20 cellular contexts compared by ENCODE assay signal in the genomic region with DNA sequence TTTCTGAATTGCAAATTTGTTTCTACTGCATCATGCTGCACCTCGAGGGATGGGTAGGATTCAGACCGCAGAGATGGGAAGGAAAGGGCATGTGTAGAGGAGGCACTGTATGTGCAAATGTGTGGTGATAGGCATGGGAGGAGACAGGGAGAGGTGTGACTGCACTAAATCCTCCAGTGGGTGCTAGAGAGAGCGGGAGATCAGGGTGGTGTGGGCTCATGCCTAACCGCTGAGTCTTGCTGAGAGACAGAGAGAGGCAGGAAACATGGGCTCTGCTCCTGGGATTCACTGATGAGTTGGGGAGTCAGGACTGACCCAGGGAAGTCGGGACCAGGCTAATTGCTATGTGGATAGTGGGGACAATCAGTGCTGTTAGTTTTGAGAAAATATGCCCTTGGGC.
A peak's percentile ranks its signal among the peaks of the same experiment; 100 is the strongest.
DNase-seq lines count a peak whose midpoint lies in the region; ATAC-seq, FAIRE-seq and TF ChIP-seq lines count a peak whose summit lies in the region.
"Had no signal": no experiment of that assay in that cellular context is flagged by ENCODE, and none has a peak within 500 bp of the region (broad histone marks: within the 10 kb centered on the region; RNA-seq: fewer than 3 reads in every experiment).

No MANE protein-coding gene starts in this region.

- no peak for TF ChIP-seq POLR2A in K562 (conservative IDR thresholded peaks at IDR 0.05)

- no peak for TF ChIP-seq EP300 in K562 (IDR thresholded peaks at IDR 0.05; ENCODE audit: low read length)

- no peaks in the 10 kb centered on the region for H3K9me3 ChIP-seq in K562 (replicated peaks; ENCODE audit: control insufficient read depth, insufficient read depth, low read depth, low read length)
- H3K9me3 ChIP-seq: BLaER1 had no signal

- no peak for FAIRE-seq in K562 (lab: Jason Lieb, UNC)
- FAIRE-seq: GM12891 had no signal

- no peaks in the 10 kb centered on the region for H3K36me3 Mint-ChIP-seq in activated naive CD8-positive, alpha-beta T cell treated with anti-CD3 and anti-CD28 coated beads for 36 hours

- no peaks in the 10 kb centered on the region for H3K4me1 ChIP-seq in K562 (replicated peaks in 1 of 2; ENCODE audit: control insufficient read depth in 2 of 2, insufficient read depth in 2 of 2, low read length in 2 of 2)

- peaks cover 5% of the 10 kb centered on the region for H3K27me3 Mint-ChIP-seq in activated naive CD8-positive, alpha-beta T cell treated with anti-CD3 and anti-CD28 coated beads for 36 hours

- H3K27ac Mint-ChIP-seq in activated naive CD8-positive, alpha-beta T cell treated with anti-CD3 and anti-CD28 coated beads for 36 hours = no peak overlapping the region
- H3K27ac Mint-ChIP-seq: CD4-positive, alpha-beta T cell had no signal

- H3K27ac ChIP-seq in K562 (ENCODE audit: extremely low read depth, low read depth, low read length) = no peak overlapping the region
- H3K27ac ChIP-seq: BLaER1 had no signal

- H3K4me3 Mint-ChIP-seq in activated naive CD8-positive, alpha-beta T cell treated with anti-CD3 and anti-CD28 coated beads for 36 hours = no peak overlapping the region
- H3K4me3 Mint-ChIP-seq: CD4-positive, alpha-beta T cell had no signal

- peaks cover 11 to 24% of the 10 kb centered on the region in 2 experiments; a peak in 4 of 5 replicates for H3K27me3 ChIP-seq in K562 (ENCODE audit: control insufficient read depth in 2 of 2, insufficient read depth in 2 of 2, low read length in 2 of 2)
- H3K27me3 ChIP-seq: BLaER1 had no signal

- H3K9me1 ChIP-seq in K562 (ENCODE audit: control insufficient read depth, insufficient read depth, low read length) = no peaks in the 10 kb centered on the region

- WGBS in K562 (ENCODE audit: insufficient coverage, low coverage, missing lambda C conversion rate) = 1% methylated on average over 5 of the region's 5 CpGs

- H3K4me2 ChIP-seq in K562 (ENCODE audit: insufficient read depth, low read length) = no peak overlapping the region
- H3K4me2 ChIP-seq: BLaER1 had no signal

- H3K79me2 ChIP-seq in K562 (ENCODE audit: control insufficient read depth, insufficient read depth, low read length) = no peaks in the 10 kb centered on the region

- no peak overlapping the region for H3K9ac ChIP-seq in K562 (ENCODE audit: insufficient read depth in 1 of 2, low read depth in 2 of 2, low read length in 2 of 2)
- H3K9ac ChIP-seq: BLaER1 had no signal

- POLR2A ChIA-PET in K562 (lab: Yijun Ruan, JAX) = interaction anchor here (1.0 kb wide), 1 partner anchor 27 kb away, joined by 3 read pairs; no protein-coding TSS in a partner anchor

- H2AFZ ChIP-seq in K562 (ENCODE audit: low read depth, low read length) = no peak overlapping the region

- no peak overlapping the region for H3K4me3 ChIP-seq in K562
- H3K4me3 ChIP-seq: BLaER1 had no signal

- H4K20me1 ChIP-seq in K562 (replicated peaks; ENCODE audit: control insufficient read depth, insufficient read depth, low read length) = peaks cover 3% of the 10 kb centered on the region; the same call in 1 of the 2 replicates
- H4K20me1 ChIP-seq: BLaER1 had no signal

- TF ChIP-seq RAD21 in K562 (CRISPR knock-in tag; conservative IDR thresholded peaks at IDR 0.05 in 1 of 2, IDR thresholded peaks at IDR 0.05 in 1 of 2) = no peak

- ATAC-seq in K562 = peak; percentile 78

- H3K9me3 Mint-ChIP-seq in activated naive CD8-positive, alpha-beta T cell treated with anti-CD3 and anti-CD28 coated beads for 36 hours = no peaks in the 10 kb centered on the region
- H3K9me3 Mint-ChIP-seq: CD4-positive, alpha-beta T cell had no signal

- intact Hi-C loops in K562 (cut with micrococcal nuclease) = no loop called here

- BruUV-seq in K562 (replicated peaks; lab: Mats Ljungman, UMichigan) = no TSS peak

- CTCF ChIA-PET in K562 (lab: Yijun Ruan, JAX; ENCODE audit: low intra/inter-chr PET ratio) = no interaction called here

- H3K4me1 Mint-ChIP-seq in activated naive CD8-positive, alpha-beta T cell treated with anti-CD3 and anti-CD28 coated beads for 36 hours = no peaks in the 10 kb centered on the region

- DNase-seq in HT1080 (ENCODE audit: low read depth) = peak; percentile 10
- DNase-seq in K562 (ENCODE audit: extremely low read depth in 1 of 4, low spot score in 3 of 4) = no peak
- peak; percentile 39 for DNase-seq in islet precursor cell
- no peak for DNase-seq in central memory CD4-positive, alpha-beta T cell
- DNase-seq in activated naive CD8-positive, alpha-beta T cell treated with anti-CD3 and anti-CD28 coated beads for 36 hours = no peak
- DNase-seq in 8988T = no peak
- no peak for DNase-seq in MV-4-11 (lab: John Stamatoyannopoulos, UW)
- DNase-seq: CD4-positive, alpha-beta T cell; COR-L47; DMS 273 treated with DMSO at 0.1 percent for 48 hours; DMS79 treated with DMSO at 0.1 percent for 48 hours; KG1; NCI-H1105; NCI-H146; NCI-H2227 treated with DMSO at 0.1 percent for 48 hours; NCI-H510A treated with DMSO at 0.1 percent for 48 hours; NCI-H774; NK-92 treated with Interleukin-12 subunit alpha and Interleukin-12 subunit beta, amount 100 ng/mL, for 24 hours had no signal

- 0 out of 6 replicates have a peak, but pooled peaks of 1 of the 3 experiments have one; percentile 18 for TF ChIP-seq CTCF in K562 (IDR thresholded peaks at IDR 0.05 in 2 of 3, conservative IDR thresholded peaks at IDR 0.05 in 1 of 3; ENCODE audit: insufficient read depth in 2 of 3, low read depth in 1 of 3, low read length in 3 of 3)

- H3K36me3 ChIP-seq in K562 (ENCODE audit: control insufficient read depth, insufficient read depth, low read length) = no peaks in the 10 kb centered on the region
- H3K36me3 ChIP-seq: BLaER1 had no signal

- in situ Hi-C loops in K562 (cut with MboI) = no loop called here

TF ChIP-seq in K562, 482 proteins besides CTCF, POLR2A, EP300 and RAD21:
- TF ChIP-seq, protein P1, sequence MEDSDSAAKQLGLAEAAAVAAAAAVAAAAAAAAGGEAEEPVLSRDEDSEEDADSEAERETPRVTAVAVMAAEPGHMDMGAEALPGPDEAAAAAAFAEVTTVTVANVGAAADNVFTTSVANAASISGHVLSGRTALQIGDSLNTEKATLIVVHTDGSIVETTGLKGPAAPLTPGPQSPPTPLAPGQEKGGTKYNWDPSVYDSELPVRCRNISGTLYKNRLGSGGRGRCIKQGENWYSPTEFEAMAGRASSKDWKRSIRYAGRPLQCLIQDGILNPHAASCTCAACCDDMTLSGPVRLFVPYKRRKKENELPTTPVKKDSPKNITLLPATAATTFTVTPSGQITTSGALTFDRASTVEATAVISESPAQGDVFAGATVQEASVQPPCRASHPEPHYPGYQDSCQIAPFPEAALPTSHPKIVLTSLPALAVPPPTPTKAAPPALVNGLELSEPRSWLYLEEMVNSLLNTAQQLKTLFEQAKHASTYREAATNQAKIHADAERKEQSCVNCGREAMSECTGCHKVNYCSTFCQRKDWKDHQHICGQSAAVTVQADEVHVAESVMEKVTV (CRISPR knock-in tag; IDR thresholded peaks at IDR 0.05) = no peak
- TF ChIP-seq, protein P2, sequence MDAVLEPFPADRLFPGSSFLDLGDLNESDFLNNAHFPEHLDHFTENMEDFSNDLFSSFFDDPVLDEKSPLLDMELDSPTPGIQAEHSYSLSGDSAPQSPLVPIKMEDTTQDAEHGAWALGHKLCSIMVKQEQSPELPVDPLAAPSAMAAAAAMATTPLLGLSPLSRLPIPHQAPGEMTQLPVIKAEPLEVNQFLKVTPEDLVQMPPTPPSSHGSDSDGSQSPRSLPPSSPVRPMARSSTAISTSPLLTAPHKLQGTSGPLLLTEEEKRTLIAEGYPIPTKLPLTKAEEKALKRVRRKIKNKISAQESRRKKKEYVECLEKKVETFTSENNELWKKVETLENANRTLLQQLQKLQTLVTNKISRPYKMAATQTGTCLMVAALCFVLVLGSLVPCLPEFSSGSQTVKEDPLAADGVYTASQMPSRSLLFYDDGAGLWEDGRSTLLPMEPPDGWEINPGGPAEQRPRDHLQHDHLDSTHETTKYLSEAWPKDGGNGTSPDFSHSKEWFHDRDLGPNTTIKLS (IDR thresholded peaks at IDR 0.05; ENCODE audit: borderline replicate concordance, low read depth) = no peak
- TF ChIP-seq TAF7 (tag; IDR thresholded peaks at IDR 0.05) (no peak), ZNF274 (IDR thresholded peaks at IDR 0.05; ENCODE audit: borderline replicate concordance, low read depth, low read length) (no peak), CCNT2 (IDR thresholded peaks at IDR 0.05; ENCODE audit: borderline replicate concordance, extremely low read depth, insufficient read length, low read depth, low read length) (no peak), BRCA1 (IDR thresholded peaks at IDR 0.05) (no peak), BRCA1 (CRISPR knock-in tag; IDR thresholded peaks at IDR 0.05) (no peak), RBM14 (IDR thresholded peaks at IDR 0.05; ENCODE audit: borderline replicate concordance, insufficient read depth, low read depth, low read length) (no peak), DDX20 (tag; IDR thresholded peaks at IDR 0.05; ENCODE audit: low read depth) (no peak)

Comparison
In these comparisons a context has a peak if more than half of its experiments do, and no peak if none do; other contexts are left out.
1. DNase-seq: peak in HT1080 (single experiment) and islet precursor cell (single experiment); none in K562 (0 of 4), central memory CD4-positive, alpha-beta T cell (single experiment), activated naive CD8-positive, alpha-beta T cell treated with anti-CD3 and anti-CD28 coated beads for 36 hours (single experiment), 8988T (single experiment) and MV-4-11 (single experiment).